In genomic region chr9:96502834-96503748, GRCh38 we compare ENCODE assay signal across 7 cellular contexts. TPM values are rescaled to one million over a fixed set of nuclear protein-coding genes. Genes with fewer than 3 reads are reported as not detected.
DNase-seq lines count a peak whose midpoint lies in the region; ATAC-seq and TF ChIP-seq lines count a peak whose summit lies in the region.
"Not testable (repeated sequence)": the region's sequence is repeated elsewhere in the genome, so short reads cannot be mapped to it uniquely, and the experiment has no call there.

No MANE protein-coding gene starts in this region.

- TF ChIP-seq EP300 in SK-N-SH (IDR thresholded peaks at IDR 0.05; ENCODE audit: borderline replicate concordance in 1 of 2, low read depth in 1 of 2, low read length in 1 of 2): not testable (repeated sequence)

- H3K9me3 Mint-ChIP-seq in GM23338; progenitor cell of endocrine pancreas (ENCODE audit: low read depth): not testable (repeated sequence)

- POLR2A ChIA-PET in SK-N-SH (lab: Yijun Ruan, JAX): not testable (repeated sequence)

- not testable (repeated sequence) for TF ChIP-seq CTCF in GM23338 (conservative IDR thresholded peaks at IDR 0.05; ENCODE audit: low read depth in 2 of 2); SK-N-SH (IDR thresholded peaks at IDR 0.05); mammary epithelial cell (conservative IDR thresholded peaks at IDR 0.05 in 1 of 2, IDR thresholded peaks at IDR 0.05 in 1 of 2; ENCODE audit: extremely low read depth in 1 of 2, insufficient read depth in 1 of 2, low read depth in 1 of 2, low read length in 2 of 2); left ventricle myocardium inferior (IDR thresholded peaks at IDR 0.05; ENCODE audit: borderline replicate concordance); progenitor cell of endocrine pancreas (IDR thresholded peaks at IDR 0.05; ENCODE audit: unreplicated experiment)

- BruUV-seq in mammary epithelial cell (replicated peaks; lab: Mats Ljungman, UMichigan): TSS peak; percentile 9

- H3K4me1 ChIP-seq in GM23338 (ENCODE audit: insufficient read depth): peaks cover 36% of the 10 kb centered on the region
- H3K4me1 ChIP-seq in SK-N-SH (ENCODE audit: control insufficient read depth in 1 of 2, insufficient read depth in 2 of 2, low read depth in 1 of 2, low read length in 1 of 2); mammary epithelial cell (ENCODE audit: insufficient read depth, low read length): not testable (repeated sequence)
- peaks cover 41% of the 10 kb centered on the region for H3K4me1 ChIP-seq in left ventricle myocardium inferior
- peaks cover 3 to 39% (median 26%) of the 10 kb centered on the region in 5 donors for H3K4me1 ChIP-seq in subcutaneous abdominal adipose tissue (ENCODE audit: control insufficient read depth in 5 of 5, insufficient read depth in 5 of 5, low read length in 5 of 5)

- H3K27ac Mint-ChIP-seq in GM23338 (peak overlapping the region; percentile 10; the same call in 1 of the 2 replicates), progenitor cell of endocrine pancreas (peak overlapping the region; percentile 46)

- dilution Hi-C loops in mammary epithelial cell (cut with HindIII; ENCODE audit: low sequenced_read_pairs): not testable (repeated sequence)

- peak overlapping the region; percentile 11 for H3K27ac ChIP-seq in GM23338 (ENCODE audit: low read depth)
- H3K27ac ChIP-seq in SK-N-SH (ENCODE audit: low read depth in 2 of 2, low read length in 1 of 2): peak overlapping the region; percentile 9 to 13; a peak in 2 of 4 replicates
- H3K27ac ChIP-seq in mammary epithelial cell (ENCODE audit: insufficient read depth, low read depth, low read length): not testable (repeated sequence)
- peak overlapping the region; percentile 19 for H3K27ac ChIP-seq in left ventricle myocardium inferior (replicated peaks)
- peak overlapping the region; percentile 76 for H3K27ac ChIP-seq in subcutaneous abdominal adipose tissue (ENCODE audit: low read depth, low read length)

- not testable (repeated sequence) for H3K9me3 ChIP-seq in SK-N-SH; mammary epithelial cell (replicated peaks; ENCODE audit: insufficient read depth, low read length); left ventricle myocardium inferior (replicated peaks); subcutaneous abdominal adipose tissue (ENCODE audit: control insufficient read depth in 5 of 5, low read length in 5 of 5)

- intact Hi-C loops in mammary epithelial cell (cut with micrococcal nuclease); left ventricle myocardium inferior (cut with micrococcal nuclease): not testable (repeated sequence)

- not testable (repeated sequence) for H3K9me2 ChIP-seq in GM23338 (ENCODE audit: insufficient read depth); SK-N-SH

- ATAC-seq in GM23338: peak; percentile 19; the same call in 1 of the 3 replicates

- peak overlapping the region; percentile 35 for H3K4me2 ChIP-seq in GM23338
- H3K4me2 ChIP-seq in SK-N-SH; mammary epithelial cell (ENCODE audit: insufficient read depth, low read depth, low read length): not testable (repeated sequence)

- peaks cover 42% of the 10 kb centered on the region for H3K4me1 Mint-ChIP-seq in GM23338
- H3K4me1 Mint-ChIP-seq in progenitor cell of endocrine pancreas (ENCODE audit: low read depth): not testable (repeated sequence)

- not testable (repeated sequence) for TF ChIP-seq RAD21 in SK-N-SH (IDR thresholded peaks at IDR 0.05; ENCODE audit: low read length)

- in situ Hi-C loops in mammary epithelial cell (cut with MboI; ENCODE audit: low sequenced_read_pairs in 2 of 2): not testable (repeated sequence)

- 91% methylated on average over 2 of the region's 2 CpGs for WGBS in SK-N-SH (ENCODE audit: low lambda C conversion rate)
- WGBS in mammary epithelial cell (ENCODE audit: low coverage, missing lambda C conversion rate): 51% methylated on average over 2 of the region's 2 CpGs

- H2AFZ ChIP-seq in GM23338; SK-N-SH (ENCODE audit: low read depth); mammary epithelial cell (ENCODE audit: low read depth, low read length): not testable (repeated sequence)

- H3K27me3 ChIP-seq in GM23338 (ENCODE audit: insufficient read depth); SK-N-SH (ENCODE audit: insufficient read depth); mammary epithelial cell (ENCODE audit: insufficient read depth, low read length); left ventricle myocardium inferior (ENCODE audit: low read depth); subcutaneous abdominal adipose tissue (ENCODE audit: control insufficient read depth in 5 of 5, insufficient read depth in 4 of 5, low read length in 5 of 5): not testable (repeated sequence)

- not testable (repeated sequence) for H3K79me2 ChIP-seq in GM23338 (replicated peaks; ENCODE audit: insufficient read depth); SK-N-SH (ENCODE audit: insufficient read depth); mammary epithelial cell (ENCODE audit: insufficient read depth, low read length)

- CTCF ChIA-PET in SK-N-SH (lab: Yijun Ruan, JAX); mammary epithelial cell (lab: Charles Lee; ENCODE audit: low non-redundant PET): not testable (repeated sequence)

- not testable (repeated sequence) for H3K4me3 ChIP-seq in GM23338; SK-N-SH (ENCODE audit: low read depth in 2 of 2, low read length in 1 of 2); mammary epithelial cell (replicated peaks in 1 of 3; ENCODE audit: insufficient read depth in 1 of 3, low read depth in 2 of 3, low read length in 3 of 3); left ventricle myocardium inferior; subcutaneous abdominal adipose tissue (ENCODE audit: low read depth in 1 of 5, low read length in 5 of 5)

- H3K36me3 ChIP-seq in GM23338 (ENCODE audit: insufficient read depth); SK-N-SH (replicated peaks in 1 of 2; ENCODE audit: control insufficient read depth in 1 of 2, insufficient read depth in 2 of 2, low read length in 1 of 2); mammary epithelial cell (ENCODE audit: insufficient read depth, low read length); left ventricle myocardium inferior; subcutaneous abdominal adipose tissue (ENCODE audit: control insufficient read depth in 5 of 5, insufficient read depth in 5 of 5, low read length in 5 of 5): not testable (repeated sequence)

- not testable (repeated sequence) for DNase-seq in GM23338 (ENCODE audit: low spot score); SK-N-SH; mammary epithelial cell; left ventricle myocardium inferior; progenitor cell of endocrine pancreas (ENCODE audit: low spot score, unreplicated experiment)
- peak; percentile 90 for DNase-seq in fibroblast of gingiva (ENCODE audit: low read depth)

- H3F3A ChIP-seq in GM23338 (replicated peaks; ENCODE audit: low read depth); SK-N-SH (replicated peaks; ENCODE audit: insufficient read depth): not testable (repeated sequence)

- H3K27me3 Mint-ChIP-seq in GM23338 (ENCODE audit: insufficient read depth, low read depth, poor library complexity); progenitor cell of endocrine pancreas: not testable (repeated sequence)

- not testable (repeated sequence) for H3K9ac ChIP-seq in SK-N-SH; mammary epithelial cell (ENCODE audit: insufficient read depth, low read length); subcutaneous abdominal adipose tissue (ENCODE audit: low read length in 5 of 5)

- not testable (repeated sequence) for H4K20me1 ChIP-seq in GM23338 (replicated peaks; ENCODE audit: insufficient read depth); SK-N-SH (ENCODE audit: insufficient read depth); mammary epithelial cell (ENCODE audit: insufficient read depth, low read length)

- not testable (repeated sequence) for H3K36me3 Mint-ChIP-seq in GM23338 (ENCODE audit: low read depth); progenitor cell of endocrine pancreas (ENCODE audit: insufficient read depth)

- not testable (repeated sequence) for H3K4me3 Mint-ChIP-seq in GM23338; progenitor cell of endocrine pancreas (ENCODE audit: low read depth)

RNA-seq across cellular contexts. Expression of gene HABP4, which starts 53.1 kb away (rescaled TPM):
- 7.7 and 9.9 TPM in 2 replicates for total RNA-seq in GM23338 (2014; rRNA removed; shearing (Covaris generic))
- polyA plus RNA-seq in GM23338 (2016; fragmentation: Nextera tagmentation; extraction: Ambion mirVana) (8.8 and 11.1 TPM in 2 replicates), SK-N-SH (2012; rRNA removed) (18.4 and 19.0 TPM in 2 replicates), mammary epithelial cell (4.8 TPM)
- 23.8 and 31.6 TPM in 2 replicates for polyA plus RNA-seq in SK-N-SH (2012; cell fraction: cytosol; rRNA removed)
- 16.8 and 18.3 TPM in 2 replicates for polyA plus RNA-seq in SK-N-SH (2012; cell fraction: nucleus; rRNA removed)
- total RNA-seq in mammary epithelial cell (1 to 10 TPM; 7.7 to 9.6 TPM), left ventricle myocardium inferior (23.1 TPM), progenitor cell of endocrine pancreas (15.5 and 17.7 TPM in 2 replicates)
- 1.2 TPM for polyA minus RNA-seq in mammary epithelial cell
